11 cellular contexts compared by ENCODE assay signal in genomic region chr6:87879144-87879861, GRCh38.
A peak's percentile ranks its signal among the peaks of the same experiment; 100 is the strongest.
DNase-seq lines count a peak whose midpoint lies in the region; ATAC-seq and TF ChIP-seq lines count a peak whose summit lies in the region.
"Had no signal": no experiment of that assay in that cellular context is flagged by ENCODE, and none has a peak within 500 bp of the region (broad histone marks: within the 10 kb centered on the region; RNA-seq: fewer than 3 reads in every experiment).

No MANE protein-coding gene starts in this region.

- H3K27me3 Mint-ChIP-seq in chondrocyte (ENCODE audit: low read depth), result peaks cover 66% of the 10 kb centered on the region

- TF ChIP-seq POLR2A in lower leg skin (IDR thresholded peaks at IDR 0.05), result no peak

- no peak overlapping the region for H3K4me3 Mint-ChIP-seq in chondrocyte (ENCODE audit: unreplicated experiment)
- H3K4me3 Mint-ChIP-seq: immature natural killer cell had no signal

- TF ChIP-seq CTCF in lower leg skin (IDR thresholded peaks at IDR 0.05), result no peak
- TF ChIP-seq CTCF in chondrocyte (IDR thresholded peaks at IDR 0.05), result no peak

- WGBS in lower leg skin, 2 donors, result 47 to 52% methylated on average over 7 of the region's 7 CpGs

- H3K4me1 Mint-ChIP-seq in chondrocyte (ENCODE audit: low read depth), result no peaks in the 10 kb centered on the region
- H3K4me1 Mint-ChIP-seq: immature natural killer cell had no signal

- no peaks in the 10 kb centered on the region for H3K36me3 Mint-ChIP-seq in chondrocyte (ENCODE audit: low read depth)
- H3K36me3 Mint-ChIP-seq: immature natural killer cell had no signal

- H3K27ac Mint-ChIP-seq in chondrocyte (ENCODE audit: unreplicated experiment), result no peak overlapping the region
- H3K27ac Mint-ChIP-seq: immature natural killer cell had no signal

- H3K9me3 Mint-ChIP-seq in chondrocyte (ENCODE audit: low read depth), result peaks cover 4% of the 10 kb centered on the region

- DNase-seq in DMS53 (lab: John Stamatoyannopoulos, UW) (peak; percentile 58), SHP77 treated with DMSO at 0.1 percent for 48 hours (lab: John Stamatoyannopoulos, UW) (peak; percentile 76), lower leg skin (ENCODE audit: low spot score in 2 of 2) (no peak), NCI-H1436 (lab: John Stamatoyannopoulos, UW) (no peak), chondrocyte (ENCODE audit: low spot score) (no peak), dermis blood vessel endothelial cell (no peak)
- DNase-seq: activated naive CD4-positive, alpha-beta T cell treated with Interleukin-2 at 50 U/mL for 16 hours; immature natural killer cell; pancreas had no signal

- peak; percentile 81 for ATAC-seq in GM19351 (IDR thresholded peaks at IDR 0.05; ENCODE audit: unreplicated experiment)
- peak; percentile 66 for ATAC-seq in HG03103 (IDR thresholded peaks at IDR 0.05; ENCODE audit: low read depth, unreplicated experiment)
- ATAC-seq: pancreas had no signal

- no peak overlapping the region for H3K4me3 ChIP-seq in lower leg skin (ENCODE audit: low read depth, poor library complexity, severe bottlenecking)
- H3K4me3 ChIP-seq: pancreas had no signal

- intact Hi-C loops in lower leg skin (cut with DNase I; ENCODE audit: low total_unique reads), result no loop called here

Comparison
In these comparisons a context has a peak if more than half of its experiments do, and no peak if none do; other contexts are left out.
1. DNase-seq: peak in DMS53 (single experiment) and SHP77 treated with DMSO at 0.1 percent for 48 hours (single experiment); none in lower leg skin (0 of 2), NCI-H1436 (single experiment), chondrocyte (single experiment) and dermis blood vessel endothelial cell (single experiment).